Comparison of ENCODE assay signal across 8 cellular contexts in the genomic region with DNA sequence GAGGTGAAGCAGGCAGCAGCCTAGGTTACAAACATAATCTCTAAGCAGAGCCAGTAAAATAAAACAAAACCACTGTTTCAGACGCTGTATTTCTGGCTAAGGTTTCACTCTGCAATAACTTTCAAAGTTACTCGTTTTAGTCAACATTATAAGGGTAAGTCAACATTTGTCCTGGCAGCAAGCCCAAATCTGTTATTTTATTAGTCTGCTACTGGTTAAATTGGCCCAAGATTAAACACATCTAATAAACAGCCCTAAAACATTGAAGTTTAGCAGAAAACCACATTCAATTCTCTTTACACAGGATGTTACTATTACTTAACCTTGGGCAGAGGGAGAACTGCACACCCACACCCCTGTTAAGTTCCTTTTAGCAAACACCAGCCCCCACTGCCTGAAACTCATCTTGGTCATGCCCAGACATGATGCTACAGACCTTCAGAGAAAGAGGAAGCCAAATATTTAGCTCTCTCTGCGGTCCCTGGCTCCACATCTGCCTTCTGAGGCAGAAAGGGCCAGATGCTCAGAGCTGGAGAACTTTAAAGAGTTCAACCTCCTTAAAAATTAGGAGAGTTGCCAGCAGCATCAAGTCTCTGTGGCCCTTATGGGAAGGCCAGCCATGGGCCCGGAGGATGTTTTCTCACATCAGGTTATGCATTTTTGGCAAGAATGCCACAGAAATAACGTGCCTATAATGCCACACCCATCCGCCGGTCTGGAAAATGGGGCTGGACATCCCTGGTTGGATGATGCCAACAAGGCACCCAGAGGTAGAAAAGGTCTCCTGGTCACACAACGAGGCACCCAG. TPM values are rescaled to one million over a fixed set of nuclear protein-coding genes. Genes with fewer than 3 reads are reported as not detected.
DNase-seq lines count a peak whose midpoint lies in the region; ATAC-seq, FAIRE-seq and TF ChIP-seq lines count a peak whose summit lies in the region.

No MANE protein-coding gene starts in this region.

- peaks cover 41 to 71% (median 57%) of the 10 kb centered on the region in 4 donors for H3K4me1 ChIP-seq in stomach

- 20 to 34% (median 27%) methylated on average over 8 of the region's 8 CpGs for WGBS in stomach, 5 donors

- peak; percentile 96 for ATAC-seq in HG02571 (IDR thresholded peaks at IDR 0.05; ENCODE audit: unreplicated experiment)

- no peak for TF ChIP-seq POLR2A in GM12891 (IDR thresholded peaks at IDR 0.05; ENCODE audit: low read depth, low read length)
- TF ChIP-seq POLR2A in stomach (IDR thresholded peaks at IDR 0.05), result no peak
- no peak for TF ChIP-seq POLR2A in erythroblast (IDR thresholded peaks at IDR 0.05; ENCODE audit: low read length)

- H3K27ac ChIP-seq in stomach, result peak overlapping the region; percentile 63 to 88 (median 70)

- no peaks in the 10 kb centered on the region for H3K9me3 ChIP-seq in stomach

- DNase-seq in GM12891 (ENCODE audit: insufficient read length, low spot score) (peak; percentile 47), NAMALWA (ENCODE audit: low spot score) (peak; percentile 68), dedifferentiated amniotic fluid mesenchymal stem cell (ENCODE audit: extremely low spot score) (peak; percentile 34), midbrain (lab: John Stamatoyannopoulos, UW) (peak; percentile 33), stomach (peak; percentile 70), erythroblast (lab: John Stamatoyannopoulos, UW) (no peak)
- DNase-seq in activated CD4-positive, CD25-positive, alpha-beta regulatory T cell treated with anti-CD3 and anti-CD28 coated beads, Interleukin-2, amount 50 U/mL, for 72 hours, result peak; percentile 57

- no peaks in the 10 kb centered on the region for H3K36me3 ChIP-seq in stomach

- no peak for TF ChIP-seq EP300 in stomach (IDR thresholded peaks at IDR 0.05)

- intact Hi-C loops in stomach (cut with DNase I; ENCODE audit: low total_unique reads), result no loop called here

- no peak for TF ChIP-seq CTCF in stomach (IDR thresholded peaks at IDR 0.05)

- FAIRE-seq in GM12891 (lab: Jason Lieb, UNC), result peak; percentile 91

- H3K27me3 ChIP-seq in stomach, result no peaks in the 10 kb centered on the region

- H3K4me3 ChIP-seq in stomach, result no peak overlapping the region

TF ChIP-seq in GM12891, 5 proteins besides CTCF, POLR2A, EP300 and RAD21:
- TF ChIP-seq TAF1 (IDR thresholded peaks at IDR 0.05; ENCODE audit: low read depth, low read length) (no peak), PAX5 (IDR thresholded peaks at IDR 0.05; ENCODE audit: insufficient read depth, low read length, severe bottlenecking) (peak; percentile 15), POLR2AphosphoS5 (IDR thresholded peaks at IDR 0.05; ENCODE audit: low read depth, low read length) (peak; percentile 52; the same call in 1 of the 2 replicates), SPI1 (IDR thresholded peaks at IDR 0.05; ENCODE audit: low read depth, low read length) (peak; percentile 97), POU2F2 (IDR thresholded peaks at IDR 0.05; ENCODE audit: low read depth, low read length) (no peak)

RNA-seq across cellular contexts. Expression of gene ARHGEF3, which starts 17.9 kb away (rescaled TPM):
- polyA plus RNA-seq in GM12891 (2012; ENCODE audit: low read depth, missing spikeins), result 12.8 TPM
- 10 to 100 TPM in 4 of 5 donors, 1 to 10 TPM in 1; 6.2 to 23.8 (median 17.5) TPM for total RNA-seq in stomach
- polyA plus RNA-seq in stomach, result 10 to 100 TPM in 1 of 3 donors, 1 to 10 TPM in 2; 8.2 to 12.7 (median 9.2) TPM

Comparison
In these comparisons a context has a peak if more than half of its experiments do, and no peak if none do; other contexts are left out.
1. DNase-seq: peak in GM12891 (single experiment), NAMALWA (single experiment), activated CD4-positive, CD25-positive, alpha-beta regulatory T cell treated with anti-CD3 and anti-CD28 coated beads, Interleukin-2, amount 50 U/mL, for 72 hours (single experiment), dedifferentiated amniotic fluid mesenchymal stem cell (single experiment), midbrain (single experiment) and stomach (single experiment); none in erythroblast (0 of 2).